Comparison of ENCODE assay signal across 1 cellular context in the genomic region with DNA sequence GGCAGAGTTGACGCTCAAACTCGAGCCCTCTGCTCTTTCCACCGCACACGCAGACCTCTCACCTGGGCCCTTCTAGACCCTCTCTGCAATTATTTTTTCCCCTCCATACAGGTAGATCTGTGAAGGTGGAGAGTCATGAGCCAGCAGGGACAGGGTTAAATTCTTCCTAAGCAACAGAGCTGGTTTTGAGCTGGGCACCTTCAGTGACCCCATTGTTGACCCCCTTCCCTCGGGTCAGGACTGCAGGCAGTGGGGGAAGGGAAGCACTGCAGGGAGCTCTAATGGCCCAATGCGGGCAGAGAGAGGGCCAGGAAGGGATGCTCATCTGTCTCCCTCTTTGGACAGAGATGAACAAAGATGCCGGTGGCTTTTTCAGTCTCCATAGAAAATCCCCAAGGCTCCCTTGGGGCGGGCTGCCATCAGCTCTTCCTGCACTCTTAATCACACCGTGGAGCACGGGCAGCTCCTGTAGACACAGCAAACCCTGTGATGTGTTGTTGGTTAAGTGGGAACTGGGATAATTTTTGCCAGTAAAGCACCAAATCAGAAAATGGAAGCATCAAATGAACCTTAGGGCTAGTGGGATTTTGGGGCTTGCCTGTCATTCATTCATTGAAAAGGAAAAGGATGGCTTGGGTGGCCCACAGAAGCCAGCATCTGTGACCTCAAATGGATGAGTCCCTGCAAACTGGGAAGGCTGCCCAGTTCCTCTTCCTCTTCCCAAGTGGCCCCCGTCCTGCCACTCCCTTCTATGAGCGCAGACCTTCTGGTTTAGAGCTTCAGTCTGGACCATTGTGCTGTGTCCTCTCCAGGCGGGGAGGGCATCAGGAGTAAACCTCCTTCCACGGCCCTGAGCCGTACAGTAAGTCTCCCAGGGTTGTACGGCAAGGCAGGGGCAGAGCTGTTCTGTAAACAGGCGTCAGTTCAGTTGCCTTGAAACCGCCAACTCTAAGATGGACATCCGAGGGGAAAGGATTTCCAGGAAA.
TF ChIP-seq lines count a peak whose summit lies in the region.

No MANE protein-coding gene starts in this region.

TF ChIP-seq in HepG2, 621 proteins besides CTCF, POLR2A, EP300 and RAD21:
- TF ChIP-seq BHLHE40 (IDR thresholded peaks at IDR 0.05; ENCODE audit: low read length) (no peak), THRA (CRISPR knock-in tag; IDR thresholded peaks at IDR 0.05; ENCODE audit: borderline replicate concordance) (peak; percentile 57; the same call in 1 of the 2 replicates), HNF4A (CRISPR knock-in tag; IDR thresholded peaks at IDR 0.05) (peak; percentile 36; the same call in 1 of the 2 replicates), HDAC2 (CRISPR knock-in tag; IDR thresholded peaks at IDR 0.05) (0 out of 2 replicates have a peak, but pooled peaks have one; percentile 16), GATAD2A (CRISPR knock-in tag; IDR thresholded peaks at IDR 0.05) (peak; percentile 53; the same call in 1 of the 2 replicates), SATB2 (CRISPR knock-in tag; IDR thresholded peaks at IDR 0.05) (no peak), RELA (CRISPR knock-in tag; IDR thresholded peaks at IDR 0.05) (no peak), ZNF331 (CRISPR knock-in tag; IDR thresholded peaks at IDR 0.05) (peak; percentile 22; the same call in 1 of the 2 replicates), PAXIP1 (CRISPR knock-in tag; conservative IDR thresholded peaks at IDR 0.05) (0 out of 2 replicates have a peak, but pooled peaks have one; percentile 10), HNF4G (IDR thresholded peaks at IDR 0.05; ENCODE audit: borderline replicate concordance, low read depth, low read length) (0 out of 2 replicates have a peak, but pooled peaks have one; percentile 33), HNF4G (CRISPR knock-in tag; IDR thresholded peaks at IDR 0.05; ENCODE audit: borderline replicate concordance, low read depth) (no peak), ZNF326 (CRISPR knock-in tag; IDR thresholded peaks at IDR 0.05; ENCODE audit: borderline replicate concordance) (no peak), FOXK2 (IDR thresholded peaks at IDR 0.05) (no peak), MXI1 (IDR thresholded peaks at IDR 0.05; ENCODE audit: borderline replicate concordance, low read depth, low read length) (no peak), BRD4 (CRISPR knock-in tag; IDR thresholded peaks at IDR 0.05) (no peak), FOXA1 (IDR thresholded peaks at IDR 0.05) (no peak), FOXA1 (CRISPR knock-in tag; IDR thresholded peaks at IDR 0.05) (0 out of 2 replicates have a peak, but pooled peaks have one; percentile 9), RARA (CRISPR knock-in tag; IDR thresholded peaks at IDR 0.05) (peak; percentile 72), NR2F1 (CRISPR knock-in tag; IDR thresholded peaks at IDR 0.05) (0 out of 4 replicates have a peak, but pooled peaks of 1 of the 2 experiments have one; percentile 57), RARG (CRISPR knock-in tag; IDR thresholded peaks at IDR 0.05; ENCODE audit: low read depth) (no peak), ZNF547 (CRISPR knock-in tag; IDR thresholded peaks at IDR 0.05) (no peak), SOX13 (IDR thresholded peaks at IDR 0.05) (no peak), SOX13 (CRISPR knock-in tag; conservative IDR thresholded peaks at IDR 0.05 in 1 of 2, IDR thresholded peaks at IDR 0.05 in 1 of 2) (peak in 1 of 2 experiments; percentile 39; a peak in 2 of 4 replicates), NONO (IDR thresholded peaks at IDR 0.05) (no peak), NONO (CRISPR knock-in tag; conservative IDR thresholded peaks at IDR 0.05) (peak; percentile 42; the same call in 1 of the 2 replicates), NR2F6 (IDR thresholded peaks at IDR 0.05) (peak; percentile 88), NR2F6 (CRISPR knock-in tag; IDR thresholded peaks at IDR 0.05) (peak; percentile 85), ZNF652 (CRISPR knock-in tag; IDR thresholded peaks at IDR 0.05; ENCODE audit: borderline replicate concordance, low read depth) (peak; percentile 93), ZNF749 (CRISPR knock-in tag; IDR thresholded peaks at IDR 0.05; ENCODE audit: borderline replicate concordance) (no peak), NFATC3 (CRISPR knock-in tag; IDR thresholded peaks at IDR 0.05) (no peak), AGO2 (optimal IDR thresholded peaks at IDR 0.05; ENCODE audit: low read depth, low read length) (no peak), PATZ1 (CRISPR knock-in tag; IDR thresholded peaks at IDR 0.05) (peak; percentile 63; the same call in 1 of the 2 replicates), NR2F2 (IDR thresholded peaks at IDR 0.05; ENCODE audit: borderline replicate concordance, low read depth) (peak; percentile 64; the same call in 1 of the 2 replicates), RXRA (CRISPR knock-in tag; IDR thresholded peaks at IDR 0.05) (peak; percentile 71), HIC2 (CRISPR knock-in tag; IDR thresholded peaks at IDR 0.05; ENCODE audit: low read depth) (peak; percentile 23; the same call in 1 of the 2 replicates)
- TF ChIP-seq, protein P1, sequence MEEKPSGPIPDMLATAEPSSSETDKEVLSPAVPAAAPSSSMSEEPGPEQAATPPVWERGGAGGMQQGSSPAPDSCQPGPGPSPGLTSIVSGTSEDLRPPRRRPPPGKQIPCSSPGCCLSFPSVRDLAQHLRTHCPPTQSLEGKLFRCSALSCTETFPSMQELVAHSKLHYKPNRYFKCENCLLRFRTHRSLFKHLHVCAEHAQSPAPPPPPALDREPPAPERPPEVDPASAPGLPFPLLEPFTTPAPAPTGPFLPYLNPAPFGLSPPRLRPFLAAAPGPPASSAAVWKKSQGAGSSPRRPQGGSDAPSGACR (CRISPR knock-in tag; IDR thresholded peaks at IDR 0.05), result no peak
- TF ChIP-seq, protein P2, sequence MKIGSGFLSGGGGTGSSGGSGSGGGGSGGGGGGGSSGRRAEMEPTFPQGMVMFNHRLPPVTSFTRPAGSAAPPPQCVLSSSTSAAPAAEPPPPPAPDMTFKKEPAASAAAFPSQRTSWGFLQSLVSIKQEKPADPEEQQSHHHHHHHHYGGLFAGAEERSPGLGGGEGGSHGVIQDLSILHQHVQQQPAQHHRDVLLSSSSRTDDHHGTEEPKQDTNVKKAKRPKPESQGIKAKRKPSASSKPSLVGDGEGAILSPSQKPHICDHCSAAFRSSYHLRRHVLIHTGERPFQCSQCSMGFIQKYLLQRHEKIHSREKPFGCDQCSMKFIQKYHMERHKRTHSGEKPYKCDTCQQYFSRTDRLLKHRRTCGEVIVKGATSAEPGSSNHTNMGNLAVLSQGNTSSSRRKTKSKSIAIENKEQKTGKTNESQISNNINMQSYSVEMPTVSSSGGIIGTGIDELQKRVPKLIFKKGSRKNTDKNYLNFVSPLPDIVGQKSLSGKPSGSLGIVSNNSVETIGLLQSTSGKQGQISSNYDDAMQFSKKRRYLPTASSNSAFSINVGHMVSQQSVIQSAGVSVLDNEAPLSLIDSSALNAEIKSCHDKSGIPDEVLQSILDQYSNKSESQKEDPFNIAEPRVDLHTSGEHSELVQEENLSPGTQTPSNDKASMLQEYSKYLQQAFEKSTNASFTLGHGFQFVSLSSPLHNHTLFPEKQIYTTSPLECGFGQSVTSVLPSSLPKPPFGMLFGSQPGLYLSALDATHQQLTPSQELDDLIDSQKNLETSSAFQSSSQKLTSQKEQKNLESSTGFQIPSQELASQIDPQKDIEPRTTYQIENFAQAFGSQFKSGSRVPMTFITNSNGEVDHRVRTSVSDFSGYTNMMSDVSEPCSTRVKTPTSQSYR (CRISPR knock-in tag; IDR thresholded peaks at IDR 0.05; ENCODE audit: borderline replicate concordance), result peak; percentile 96
- TF ChIP-seq, protein P3, sequence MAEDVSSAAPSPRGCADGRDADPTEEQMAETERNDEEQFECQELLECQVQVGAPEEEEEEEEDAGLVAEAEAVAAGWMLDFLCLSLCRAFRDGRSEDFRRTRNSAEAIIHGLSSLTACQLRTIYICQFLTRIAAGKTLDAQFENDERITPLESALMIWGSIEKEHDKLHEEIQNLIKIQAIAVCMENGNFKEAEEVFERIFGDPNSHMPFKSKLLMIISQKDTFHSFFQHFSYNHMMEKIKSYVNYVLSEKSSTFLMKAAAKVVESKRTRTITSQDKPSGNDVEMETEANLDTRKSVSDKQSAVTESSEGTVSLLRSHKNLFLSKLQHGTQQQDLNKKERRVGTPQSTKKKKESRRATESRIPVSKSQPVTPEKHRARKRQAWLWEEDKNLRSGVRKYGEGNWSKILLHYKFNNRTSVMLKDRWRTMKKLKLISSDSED (CRISPR knock-in tag; IDR thresholded peaks at IDR 0.05), result no peak
